In the genomic region with DNA sequence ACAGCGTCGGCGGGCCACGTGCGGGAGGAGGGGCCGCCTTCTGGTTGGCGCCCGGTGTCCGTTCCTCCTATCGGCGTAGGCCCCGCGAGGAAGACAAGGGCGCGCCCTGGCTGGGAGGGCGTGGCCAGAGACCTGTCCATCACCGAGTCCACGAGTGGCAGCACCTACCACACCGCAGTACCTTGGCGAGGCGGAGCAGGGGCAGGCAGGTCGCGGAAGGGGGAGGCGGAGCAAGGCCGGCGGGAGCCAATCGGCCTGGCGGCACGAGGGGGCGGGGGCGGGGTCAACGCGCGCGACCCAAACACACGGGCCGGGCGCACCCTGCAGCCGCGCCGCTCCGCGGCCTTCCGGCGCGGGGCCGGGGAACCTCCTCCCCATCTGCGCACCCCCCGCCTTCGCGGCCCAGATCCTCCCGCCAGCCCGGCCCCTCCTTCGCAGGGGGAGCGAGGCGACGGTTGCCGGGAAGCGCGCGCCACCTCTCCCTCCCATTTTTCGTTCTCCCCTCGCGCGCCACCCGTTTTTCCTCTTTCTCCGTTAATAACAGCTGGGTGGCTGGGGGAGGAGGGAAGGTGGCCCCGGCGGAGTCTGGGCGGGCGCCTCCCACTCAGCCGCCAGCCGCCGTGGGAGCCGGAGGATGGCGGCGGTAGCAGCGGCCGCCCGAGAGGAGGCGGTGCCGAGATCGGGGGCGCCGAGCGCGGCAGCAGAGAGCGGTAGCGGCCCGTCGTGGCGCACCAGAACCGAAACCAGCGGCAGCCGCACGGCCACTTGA, we compare ENCODE assay signal across 8 cellular contexts. TPM values are rescaled to one million over a fixed set of nuclear protein-coding genes. Genes with fewer than 3 reads are reported as not detected.
A peak's percentile ranks its signal among the peaks of the same experiment; 100 is the strongest.
DNase-seq lines count a peak whose midpoint lies in the region; ATAC-seq, FAIRE-seq and TF ChIP-seq lines count a peak whose summit lies in the region.

A gene (plus strand): TSS at position 300 of the 769 bp plus-strand sequence. CDS start 761 bp downstream, outside the sequence.

- peaks cover 18% of the 10 kb centered on the region for H3K36me3 Mint-ChIP-seq in activated naive CD8-positive, alpha-beta T cell treated with anti-CD3 and anti-CD28 coated beads, Interleukin-2, amount 10 ng/mL, durations not matched to agents 7 days and 5 days

- H3K27ac ChIP-seq in pancreas (peak within 1 kb of the TSS; percentile 95 to 98 (median 98)), tibial artery (peak within 1 kb of the TSS; percentile 98)

- H3K36me3 ChIP-seq in pancreas (no peaks in the 10 kb centered on the region), tibial artery (no peaks in the 10 kb centered on the region)

- WGBS in pancreas, 2 donors, result 0 to 1% methylated on average over 35 to 96 of the region's 96 CpGs

- FAIRE-seq in pancreas (lab: Jason Lieb, UNC), result no peak

- peak within 1 kb of the TSS; percentile 86 for H3K27ac Mint-ChIP-seq in activated naive CD8-positive, alpha-beta T cell treated with anti-CD3 and anti-CD28 coated beads, Interleukin-2, amount 10 ng/mL, durations not matched to agents 7 days and 5 days

- H3K27me3 ChIP-seq in pancreas (no peaks in the 10 kb centered on the region), tibial artery (peaks cover 0 to 3% of the 10 kb centered on the region in 2 donors)

- peaks cover 2% of the 10 kb centered on the region for H3K27me3 Mint-ChIP-seq in activated naive CD8-positive, alpha-beta T cell treated with anti-CD3 and anti-CD28 coated beads, Interleukin-2, amount 10 ng/mL, durations not matched to agents 7 days and 5 days

- H3K4me3 ChIP-seq in GM12865 (ENCODE audit: low read depth, low read length) (peak within 1 kb of the TSS; percentile 66), pancreas (peak within 1 kb of the TSS; percentile 37 to 83 (median 60)), tibial artery (peak within 1 kb of the TSS; percentile 92 to 96)

- H3K9me3 ChIP-seq in pancreas, result no peaks in the 10 kb centered on the region
- H3K9me3 ChIP-seq in tibial artery, result no peaks in the 10 kb centered on the region

- peak within 1 kb of the TSS; percentile 84 for H3K4me3 Mint-ChIP-seq in activated naive CD8-positive, alpha-beta T cell treated with anti-CD3 and anti-CD28 coated beads, Interleukin-2, amount 10 ng/mL, durations not matched to agents 7 days and 5 days

- peaks cover 38% of the 10 kb centered on the region for H3K4me1 Mint-ChIP-seq in activated naive CD8-positive, alpha-beta T cell treated with anti-CD3 and anti-CD28 coated beads, Interleukin-2, amount 10 ng/mL, durations not matched to agents 7 days and 5 days

- TF ChIP-seq CTCF in GM12865 (IDR thresholded peaks at IDR 0.05; ENCODE audit: insufficient read depth, low read depth, low read length, missing control alignments) (peak; percentile 45), pancreas (IDR thresholded peaks at IDR 0.05) (peak; percentile 8 to 35 (median 15)), tibial artery (IDR thresholded peaks at IDR 0.05) (peak; percentile 41 to 51)

- peaks cover 2% of the 10 kb centered on the region for H3K9me3 Mint-ChIP-seq in activated naive CD8-positive, alpha-beta T cell treated with anti-CD3 and anti-CD28 coated beads, Interleukin-2, amount 10 ng/mL, durations not matched to agents 7 days and 5 days

- ATAC-seq in HG02642 (IDR thresholded peaks at IDR 0.05; ENCODE audit: poor library complexity, unreplicated experiment) (peak; percentile 86), Right ventricle myocardium inferior (peak; percentile 97), pancreas (peak; percentile 88 to 94 (median 89))
- peak; percentile 89 for ATAC-seq in activated naive CD8-positive, alpha-beta T cell treated with anti-CD3 and anti-CD28 coated beads, Interleukin-2, amount 10 ng/mL, durations not matched to agents 7 days and 5 days (ENCODE audit: low read depth)

- peaks cover 0 to 28% (median 5%) of the 10 kb centered on the region in 3 donors for H3K4me1 ChIP-seq in pancreas
- H3K4me1 ChIP-seq in tibial artery, result peaks cover 0 to 31% (median 16%) of the 10 kb centered on the region in 4 donors

- POLR2A ChIA-PET in activated naive CD8-positive, alpha-beta T cell treated with anti-CD3 and anti-CD28 coated beads, Interleukin-2, amount 10 ng/mL, durations not matched to agents 7 days and 5 days (lab: Charles Lee), result interaction anchor here (0.7 to 4.2 kb wide), 7 partner anchors 36 to 529 kb away, joined by 3 to 30 read pairs (median 7); a partner anchor contains a TSS

- DNase-seq in GM12865 (ENCODE audit: low read depth) (peak; percentile 100), NCI-H1105 (lab: John Stamatoyannopoulos, UW) (peak; percentile 99), SKM-1 treated with dmso at 0.1 percent for 144 hours (lab: John Stamatoyannopoulos, UW; ENCODE audit: unreplicated experiment) (peak; percentile 97), Right ventricle myocardium inferior (ENCODE audit: missing footprints) (peak; percentile 99), pancreas (peak; percentile 97 to 100 (median 100)), tibial artery (peak; percentile 99 to 100)
- peak; percentile 97 for DNase-seq in activated naive CD8-positive, alpha-beta T cell treated with anti-CD3 and anti-CD28 coated beads, Interleukin-2, amount 10 ng/mL, durations not matched to agents 7 days and 5 days

- intact Hi-C loops in Right ventricle myocardium inferior (cut with DNase I) (loop anchor here (1.0 to 10.0 kb wide), 2 partner anchors 111 to 190 kb away; a partner anchor contains a TSS), pancreas (cut with DNase I) (loop anchor here in 1 of 3 donors (10.0 kb wide), 1 partner anchor 120 kb away; no protein-coding TSS in a partner anchor), tibial artery (cut with DNase I; ENCODE audit: low total_unique reads) (loop anchor here (5.0 to 10.0 kb wide), 3 partner anchors 120 to 150 kb away; a partner anchor contains a TSS)

RNA-seq across cellular contexts. Expression of the gene that starts here (rescaled TPM):
- total RNA-seq in activated naive CD8-positive, alpha-beta T cell treated with anti-CD3 and anti-CD28 coated beads, Interleukin-2, amount 10 ng/mL, durations not matched to agents 7 days and 5 days, result 10 to 100 TPM; 27.1 to 28.0 TPM
- total RNA-seq in Right ventricle myocardium inferior, result 8.7 TPM
- total RNA-seq in pancreas, result 10 to 100 TPM in 5 of 6 donors, 1 to 10 TPM in 1; 9.9 to 17.1 (median 11.8) TPM
- polyA plus RNA-seq in pancreas, result 1 to 10 TPM; 4.9 to 7.6 TPM

Comparison
In these comparisons a context has a peak if more than half of its experiments do, and no peak if none do; other contexts are left out.
1. Peak in every context shown above with its lines: DNase-seq, ATAC-seq, H3K4me3 ChIP-seq and H3K27ac ChIP-seq.